ENCODE assay signal across 14 cellular contexts in the genomic region with DNA sequence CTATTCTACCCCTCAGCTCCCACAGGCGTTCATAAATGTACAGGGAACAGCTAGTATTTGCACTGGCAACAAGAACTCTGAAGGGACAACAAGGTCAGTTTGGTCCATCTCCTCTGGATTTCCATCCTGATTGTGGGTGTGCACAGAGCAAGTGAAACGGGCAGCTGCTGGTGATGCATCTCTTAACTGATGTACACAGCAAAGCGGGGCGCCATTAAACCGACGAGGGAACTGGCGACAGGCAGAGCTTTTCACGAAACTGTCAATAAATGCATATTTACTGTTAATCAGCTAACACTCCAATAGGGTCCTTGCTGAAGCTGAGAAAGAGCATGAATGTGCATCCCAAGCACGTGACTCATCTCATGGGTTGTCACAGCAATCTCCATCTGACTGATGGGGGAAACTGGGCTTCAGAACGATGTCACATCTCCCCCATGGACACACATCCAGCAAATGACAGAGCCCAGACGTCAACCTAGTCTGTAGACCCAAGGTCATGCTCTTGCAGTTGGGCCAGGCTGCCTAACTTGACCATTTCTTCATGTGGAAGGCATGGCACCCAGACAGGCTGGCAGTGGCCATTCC.
DNase-seq lines count a peak whose midpoint lies in the region; TF ChIP-seq lines count a peak whose summit lies in the region.
"Had no signal": no experiment of that assay in that cellular context is flagged by ENCODE, and none has a peak within 500 bp of the region (broad histone marks: within the 10 kb centered on the region; RNA-seq: fewer than 3 reads in every experiment).

No MANE protein-coding gene starts in this region.

- POLR2A ChIA-PET in RWPE1 (lab: Yijun Ruan, JAX; ENCODE audit: low non-redundant PET) = no interaction called here

- peak overlapping the region; percentile 17; the same call in 1 of the 2 replicates for H3K27ac ChIP-seq in RWPE1
- H3K27ac ChIP-seq in cingulate gyrus (ENCODE audit: low read depth, low read length) = peak overlapping the region; percentile 63
- H3K27ac ChIP-seq: right lobe of liver had no signal

- TF ChIP-seq CTCF in RWPE1 (conservative IDR thresholded peaks at IDR 0.05; ENCODE audit: low read depth) = no peak

- peak; percentile 62 for DNase-seq in activated CD4-positive, alpha-beta T cell treated with anti-CD3 and anti-CD28 coated beads for 48 hours
- no peak for DNase-seq in activated CD4-positive, alpha-beta T cell treated with anti-CD3 and anti-CD28 coated beads, Interleukin-2, amount 50 U/mL, for 1 hour
- DNase-seq in RWPE1 (ENCODE audit: low spot score) = no peak
- peak; percentile 65 for DNase-seq in stimulated activated CD8-positive, alpha-beta memory T cell treated with anti-CD3 and anti-CD28 coated beads, Interleukin-4, amount 100 ng/mL, for 48 hours
- DNase-seq in NOMO-1 treated with dmso at 0.1 percent for 144 hours (lab: John Stamatoyannopoulos, UW; ENCODE audit: unreplicated experiment) = no peak
- DNase-seq in NCI-H1417 (lab: John Stamatoyannopoulos, UW) = no peak
- no peak for DNase-seq in GF-D8 (lab: John Stamatoyannopoulos, UW)
- DNase-seq: activated CD4-positive, alpha-beta T cell treated with anti-CD3 and anti-CD28 coated beads, Interleukin-2, amount 50 U/mL, for 4 hours; activated naive CD4-positive, alpha-beta T cell treated with anti-CD3 and anti-CD28 coated beads, Interleukin-2, amount 50 U/mL, for 16 hours; EL; NCI-H2171; stomach had no signal

- CTCF ChIA-PET in RWPE1 (lab: Yijun Ruan, JAX) = interaction anchor here (0.6 to 1.2 kb wide), 2 partner anchors 150 to 1296 kb away, joined by 3 to 4 read pairs; no protein-coding TSS in a partner anchor

Comparison
In these comparisons a context has a peak if more than half of its experiments do, and no peak if none do; other contexts are left out.
1. DNase-seq: peak in activated CD4-positive, alpha-beta T cell treated with anti-CD3 and anti-CD28 coated beads for 48 hours (single experiment) and stimulated activated CD8-positive, alpha-beta memory T cell treated with anti-CD3 and anti-CD28 coated beads, Interleukin-4, amount 100 ng/mL, for 48 hours (single experiment); none in activated CD4-positive, alpha-beta T cell treated with anti-CD3 and anti-CD28 coated beads, Interleukin-2, amount 50 U/mL, for 1 hour (single experiment), RWPE1 (single experiment), NOMO-1 treated with dmso at 0.1 percent for 144 hours (single experiment), NCI-H1417 (0 of 3) and GF-D8 (single experiment).